1 cellular context compared by ENCODE assay signal in genomic region chr20:62795023-62795761, GRCh38.
TF ChIP-seq lines count a peak whose summit lies in the region.

No MANE protein-coding gene starts in this region.

TF ChIP-seq in HEK293, 187 proteins besides CTCF, POLR2A, EP300 and RAD21 (continued from another document and continues in another):
- TF ChIP-seq ZFP3 (tag by site-specific recombination; IDR thresholded peaks at IDR 0.05; ENCODE audit: low read depth) (no peak), ZSCAN30 (tag by site-specific recombination; IDR thresholded peaks at IDR 0.05) (no peak), ZFP37 (tag by site-specific recombination; IDR thresholded peaks at IDR 0.05) (0 out of 2 replicates have a peak, but pooled peaks have one; percentile 34), ZBTB26 (tag by site-specific recombination; optimal IDR thresholded peaks at IDR 0.05) (peak; percentile 97), BCL11B (tag by site-specific recombination; IDR thresholded peaks at IDR 0.05; ENCODE audit: low read depth) (no peak), ZBTB8A (tag by site-specific recombination; IDR thresholded peaks at IDR 0.05) (peak; percentile 97), ZNF214 (tag by site-specific recombination; IDR thresholded peaks at IDR 0.05; ENCODE audit: borderline replicate concordance) (no peak), HOXD13 (CRISPR knock-in tag; IDR thresholded peaks at IDR 0.05; ENCODE audit: borderline replicate concordance) (no peak), ZNF169 (tag by site-specific recombination; IDR thresholded peaks at IDR 0.05) (no peak), ZBTB17 (tag by site-specific recombination; IDR thresholded peaks at IDR 0.05) (peak; percentile 73), KLF9 (tag by site-specific recombination; IDR thresholded peaks at IDR 0.05; ENCODE audit: low read depth) (no peak), ZNF184 (tag by site-specific recombination; IDR thresholded peaks at IDR 0.05) (no peak), ZFP69B (tag by site-specific recombination; IDR thresholded peaks at IDR 0.05) (peak; percentile 5; the same call in 1 of the 2 replicates), ZNF394 (tag by site-specific recombination; IDR thresholded peaks at IDR 0.05; ENCODE audit: borderline replicate concordance) (no peak), ZNF549 (tag by site-specific recombination; IDR thresholded peaks at IDR 0.05) (no peak), ZNF677 (tag by site-specific recombination; IDR thresholded peaks at IDR 0.05) (no peak), REPIN1 (tag by site-specific recombination; IDR thresholded peaks at IDR 0.05; ENCODE audit: low read depth) (no peak), ZNF274 (IDR thresholded peaks at IDR 0.05; ENCODE audit: low read length) (no peak), ZNF274 (tag by site-specific recombination; IDR thresholded peaks at IDR 0.05; ENCODE audit: borderline replicate concordance) (no peak), ZNF571 (tag by site-specific recombination; IDR thresholded peaks at IDR 0.05) (no peak), ZNF341 (tag by site-specific recombination; IDR thresholded peaks at IDR 0.05; ENCODE audit: low read depth) (peak; percentile 75), ZNF701 (tag by site-specific recombination; IDR thresholded peaks at IDR 0.05) (no peak), ZNF664 (tag by site-specific recombination; IDR thresholded peaks at IDR 0.05) (0 out of 2 replicates have a peak, but pooled peaks have one; percentile 2), ZNF202 (tag by site-specific recombination; IDR thresholded peaks at IDR 0.05; ENCODE audit: borderline replicate concordance) (no peak), ZNF548 (tag by site-specific recombination; IDR thresholded peaks at IDR 0.05) (no peak), SALL2 (tag by site-specific recombination; IDR thresholded peaks at IDR 0.05; ENCODE audit: borderline replicate concordance) (no peak), FEZF1 (tag by site-specific recombination; IDR thresholded peaks at IDR 0.05) (no peak), PATZ1 (tag by site-specific recombination; IDR thresholded peaks at IDR 0.05) (peak; percentile 27), ZNF426 (tag by site-specific recombination; IDR thresholded peaks at IDR 0.05) (no peak), ZNF660 (tag by site-specific recombination; IDR thresholded peaks at IDR 0.05) (no peak), ZNF561 (tag by site-specific recombination; IDR thresholded peaks at IDR 0.05; ENCODE audit: borderline replicate concordance) (peak; percentile 61), SP2 (tag by site-specific recombination; IDR thresholded peaks at IDR 0.05) (peak; percentile 66), ZNF23 (tag by site-specific recombination; IDR thresholded peaks at IDR 0.05; ENCODE audit: borderline replicate concordance) (no peak), ZNF391 (tag by site-specific recombination; IDR thresholded peaks at IDR 0.05; ENCODE audit: borderline replicate concordance, low read depth) (no peak), SETDB1 (IDR thresholded peaks at IDR 0.05; ENCODE audit: insufficient read length, low read length) (no peak), ZNF423 (tag by site-specific recombination; IDR thresholded peaks at IDR 0.05) (peak; percentile 10; the same call in 1 of the 2 replicates), ZNF26 (tag by site-specific recombination; IDR thresholded peaks at IDR 0.05) (no peak), YY2 (tag by site-specific recombination; IDR thresholded peaks at IDR 0.05) (no peak), ZNF132 (tag by site-specific recombination; IDR thresholded peaks at IDR 0.05; ENCODE audit: borderline replicate concordance) (no peak), ZBTB1 (tag by site-specific recombination; IDR thresholded peaks at IDR 0.05) (peak; percentile 3; the same call in 1 of the 2 replicates), ZNF266 (tag by site-specific recombination; IDR thresholded peaks at IDR 0.05; ENCODE audit: low read depth) (no peak), ZNF830 (tag by site-specific recombination; IDR thresholded peaks at IDR 0.05; ENCODE audit: low read depth) (no peak), ZNF24 (tag by site-specific recombination; IDR thresholded peaks at IDR 0.05) (no peak), ZNF449 (tag by site-specific recombination; IDR thresholded peaks at IDR 0.05) (no peak), ZNF366 (tag by site-specific recombination; conservative IDR thresholded peaks at IDR 0.05) (no peak), ZNF837 (tag by site-specific recombination; IDR thresholded peaks at IDR 0.05) (no peak)
- TF ChIP-seq, protein P1, sequence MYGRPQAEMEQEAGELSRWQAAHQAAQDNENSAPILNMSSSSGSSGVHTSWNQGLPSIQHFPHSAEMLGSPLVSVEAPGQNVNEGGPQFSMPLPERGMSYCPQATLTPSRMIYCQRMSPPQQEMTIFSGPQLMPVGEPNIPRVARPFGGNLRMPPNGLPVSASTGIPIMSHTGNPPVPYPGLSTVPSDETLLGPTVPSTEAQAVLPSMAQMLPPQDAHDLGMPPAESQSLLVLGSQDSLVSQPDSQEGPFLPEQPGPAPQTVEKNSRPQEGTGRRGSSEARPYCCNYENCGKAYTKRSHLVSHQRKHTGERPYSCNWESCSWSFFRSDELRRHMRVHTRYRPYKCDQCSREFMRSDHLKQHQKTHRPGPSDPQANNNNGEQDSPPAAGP (tag by site-specific recombination; IDR thresholded peaks at IDR 0.05): 0 out of 2 replicates have a peak, but pooled peaks have one; percentile 9
- TF ChIP-seq, protein P2, sequence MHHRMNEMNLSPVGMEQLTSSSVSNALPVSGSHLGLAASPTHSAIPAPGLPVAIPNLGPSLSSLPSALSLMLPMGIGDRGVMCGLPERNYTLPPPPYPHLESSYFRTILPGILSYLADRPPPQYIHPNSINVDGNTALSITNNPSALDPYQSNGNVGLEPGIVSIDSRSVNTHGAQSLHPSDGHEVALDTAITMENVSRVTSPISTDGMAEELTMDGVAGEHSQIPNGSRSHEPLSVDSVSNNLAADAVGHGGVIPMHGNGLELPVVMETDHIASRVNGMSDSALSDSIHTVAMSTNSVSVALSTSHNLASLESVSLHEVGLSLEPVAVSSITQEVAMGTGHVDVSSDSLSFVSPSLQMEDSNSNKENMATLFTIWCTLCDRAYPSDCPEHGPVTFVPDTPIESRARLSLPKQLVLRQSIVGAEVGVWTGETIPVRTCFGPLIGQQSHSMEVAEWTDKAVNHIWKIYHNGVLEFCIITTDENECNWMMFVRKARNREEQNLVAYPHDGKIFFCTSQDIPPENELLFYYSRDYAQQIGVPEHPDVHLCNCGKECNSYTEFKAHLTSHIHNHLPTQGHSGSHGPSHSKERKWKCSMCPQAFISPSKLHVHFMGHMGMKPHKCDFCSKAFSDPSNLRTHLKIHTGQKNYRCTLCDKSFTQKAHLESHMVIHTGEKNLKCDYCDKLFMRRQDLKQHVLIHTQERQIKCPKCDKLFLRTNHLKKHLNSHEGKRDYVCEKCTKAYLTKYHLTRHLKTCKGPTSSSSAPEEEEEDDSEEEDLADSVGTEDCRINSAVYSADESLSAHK (tag by site-specific recombination; IDR thresholded peaks at IDR 0.05): no peak
- TF ChIP-seq, protein P3, sequence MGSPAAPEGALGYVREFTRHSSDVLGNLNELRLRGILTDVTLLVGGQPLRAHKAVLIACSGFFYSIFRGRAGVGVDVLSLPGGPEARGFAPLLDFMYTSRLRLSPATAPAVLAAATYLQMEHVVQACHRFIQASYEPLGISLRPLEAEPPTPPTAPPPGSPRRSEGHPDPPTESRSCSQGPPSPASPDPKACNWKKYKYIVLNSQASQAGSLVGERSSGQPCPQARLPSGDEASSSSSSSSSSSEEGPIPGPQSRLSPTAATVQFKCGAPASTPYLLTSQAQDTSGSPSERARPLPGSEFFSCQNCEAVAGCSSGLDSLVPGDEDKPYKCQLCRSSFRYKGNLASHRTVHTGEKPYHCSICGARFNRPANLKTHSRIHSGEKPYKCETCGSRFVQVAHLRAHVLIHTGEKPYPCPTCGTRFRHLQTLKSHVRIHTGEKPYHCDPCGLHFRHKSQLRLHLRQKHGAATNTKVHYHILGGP (tag by site-specific recombination; IDR thresholded peaks at IDR 0.05): no peak
- TF ChIP-seq, protein P4, sequence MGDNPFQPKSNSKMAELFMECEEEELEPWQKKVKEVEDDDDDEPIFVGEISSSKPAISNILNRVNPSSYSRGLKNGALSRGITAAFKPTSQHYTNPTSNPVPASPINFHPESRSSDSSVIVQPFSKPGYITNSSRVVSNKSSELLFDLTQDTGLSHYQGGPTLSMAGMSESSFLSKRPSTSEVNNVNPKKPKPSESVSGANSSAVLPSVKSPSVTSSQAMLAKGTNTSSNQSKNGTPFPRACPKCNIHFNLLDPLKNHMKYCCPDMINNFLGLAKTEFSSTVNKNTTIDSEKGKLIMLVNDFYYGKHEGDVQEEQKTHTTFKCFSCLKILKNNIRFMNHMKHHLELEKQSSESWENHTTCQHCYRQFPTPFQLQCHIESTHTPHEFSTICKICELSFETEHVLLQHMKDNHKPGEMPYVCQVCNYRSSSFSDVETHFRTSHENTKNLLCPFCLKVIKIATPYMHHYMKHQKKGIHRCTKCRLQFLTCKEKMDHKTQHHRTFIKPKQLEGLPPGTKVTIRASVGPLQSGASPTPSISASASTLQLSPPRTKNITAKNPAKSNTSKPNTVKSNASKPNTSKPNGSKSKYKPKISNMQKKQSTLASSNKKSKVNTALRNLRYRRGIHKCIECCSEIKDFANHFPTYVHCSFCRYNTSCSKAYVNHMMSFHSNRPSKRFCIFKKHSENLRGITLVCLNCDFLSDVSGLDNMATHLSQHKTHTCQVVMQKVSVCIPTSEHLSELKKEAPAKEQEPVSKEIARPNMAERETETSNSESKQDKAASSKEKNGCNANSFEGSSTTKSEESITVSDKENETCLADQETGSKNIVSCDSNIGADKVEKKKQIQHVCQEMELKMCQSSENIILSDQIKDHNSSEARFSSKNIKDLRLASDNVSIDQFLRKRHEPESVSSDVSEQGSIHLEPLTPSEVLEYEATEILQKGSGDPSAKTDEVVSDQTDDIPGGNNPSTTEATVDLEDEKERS (tag by site-specific recombination; IDR thresholded peaks at IDR 0.05): no peak
- TF ChIP-seq, protein P5, sequence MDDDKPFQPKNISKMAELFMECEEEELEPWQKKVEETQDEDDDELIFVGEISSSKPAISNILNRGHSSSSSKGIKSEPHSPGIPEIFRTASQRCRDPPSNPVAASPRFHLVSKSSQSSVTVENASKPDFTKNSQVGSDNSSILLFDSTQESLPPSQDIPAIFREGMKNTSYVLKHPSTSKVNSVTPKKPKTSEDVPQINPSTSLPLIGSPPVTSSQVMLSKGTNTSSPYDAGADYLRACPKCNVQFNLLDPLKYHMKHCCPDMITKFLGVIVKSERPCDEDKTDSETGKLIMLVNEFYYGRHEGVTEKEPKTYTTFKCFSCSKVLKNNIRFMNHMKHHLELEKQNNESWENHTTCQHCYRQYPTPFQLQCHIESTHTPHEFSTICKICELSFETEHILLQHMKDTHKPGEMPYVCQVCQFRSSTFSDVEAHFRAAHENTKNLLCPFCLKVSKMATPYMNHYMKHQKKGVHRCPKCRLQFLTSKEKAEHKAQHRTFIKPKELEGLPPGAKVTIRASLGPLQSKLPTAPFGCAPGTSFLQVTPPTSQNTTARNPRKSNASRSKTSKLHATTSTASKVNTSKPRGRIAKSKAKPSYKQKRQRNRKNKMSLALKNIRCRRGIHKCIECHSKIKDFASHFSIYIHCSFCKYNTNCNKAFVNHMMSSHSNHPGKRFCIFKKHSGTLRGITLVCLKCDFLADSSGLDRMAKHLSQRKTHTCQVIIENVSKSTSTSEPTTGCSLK (tag by site-specific recombination; IDR thresholded peaks at IDR 0.05): no peak
